Comparison of ENCODE assay signal across 8 cellular contexts in the genomic region with DNA sequence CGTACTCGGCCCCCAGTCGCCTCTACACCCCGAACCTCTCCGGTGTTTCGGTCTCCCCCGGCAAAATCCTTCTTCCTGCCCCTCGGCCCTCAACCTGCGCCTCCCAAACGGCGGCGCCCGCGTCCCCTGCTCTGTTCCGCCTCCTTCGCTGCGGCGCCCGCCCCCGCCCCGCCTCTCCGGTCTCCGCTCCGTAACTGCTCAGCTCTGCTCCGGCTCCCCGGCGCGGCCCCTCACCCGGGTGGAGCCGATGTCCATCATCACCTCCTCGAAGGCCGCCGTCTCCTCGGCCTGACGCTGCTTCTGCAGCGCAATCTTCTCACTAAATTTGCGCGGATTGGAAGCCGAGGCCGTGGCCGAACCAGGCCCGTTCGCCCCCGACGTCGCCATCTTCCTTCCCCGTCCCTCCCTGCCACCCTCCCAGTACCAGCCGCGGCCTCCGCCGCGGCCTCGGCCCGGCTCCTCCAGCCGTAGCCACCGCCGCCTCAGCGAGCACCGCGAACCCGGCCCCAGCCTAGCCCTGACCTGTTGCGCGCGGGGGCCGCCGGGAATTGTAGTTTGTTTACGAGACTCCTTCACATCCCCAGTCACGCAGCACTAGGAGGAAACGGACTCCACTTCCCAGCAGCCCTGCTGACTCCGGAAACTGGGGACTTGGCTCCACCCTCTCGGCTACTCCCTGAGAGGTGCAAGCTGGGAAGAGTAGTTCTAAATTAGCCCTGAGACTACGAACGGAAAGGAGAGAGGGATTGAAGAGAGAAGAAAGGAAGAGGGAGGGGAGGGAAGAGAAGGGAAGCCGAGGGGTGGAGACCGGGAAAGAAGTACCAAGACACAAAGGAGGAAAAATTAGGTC. TPM values are rescaled to one million over a fixed set of nuclear protein-coding genes. Genes with fewer than 3 reads are reported as not detected.
A peak's percentile ranks its signal among the peaks of the same experiment; 100 is the strongest.
DNase-seq lines count a peak whose midpoint lies in the region; ATAC-seq, FAIRE-seq and TF ChIP-seq lines count a peak whose summit lies in the region.

A gene with protein sequence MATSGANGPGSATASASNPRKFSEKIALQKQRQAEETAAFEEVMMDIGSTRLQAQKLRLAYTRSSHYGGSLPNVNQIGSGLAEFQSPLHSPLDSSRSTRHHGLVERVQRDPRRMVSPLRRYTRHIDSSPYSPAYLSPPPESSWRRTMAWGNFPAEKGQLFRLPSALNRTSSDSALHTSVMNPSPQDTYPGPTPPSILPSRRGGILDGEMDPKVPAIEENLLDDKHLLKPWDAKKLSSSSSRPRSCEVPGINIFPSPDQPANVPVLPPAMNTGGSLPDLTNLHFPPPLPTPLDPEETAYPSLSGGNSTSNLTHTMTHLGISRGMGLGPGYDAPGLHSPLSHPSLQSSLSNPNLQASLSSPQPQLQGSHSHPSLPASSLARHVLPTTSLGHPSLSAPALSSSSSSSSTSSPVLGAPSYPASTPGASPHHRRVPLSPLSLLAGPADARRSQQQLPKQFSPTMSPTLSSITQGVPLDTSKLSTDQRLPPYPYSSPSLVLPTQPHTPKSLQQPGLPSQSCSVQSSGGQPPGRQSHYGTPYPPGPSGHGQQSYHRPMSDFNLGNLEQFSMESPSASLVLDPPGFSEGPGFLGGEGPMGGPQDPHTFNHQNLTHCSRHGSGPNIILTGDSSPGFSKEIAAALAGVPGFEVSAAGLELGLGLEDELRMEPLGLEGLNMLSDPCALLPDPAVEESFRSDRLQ (minus strand): TSS at position 502 of the 850 bp plus-strand sequence. CDS start 115 bp downstream, at position 387.

- H3K9me3 ChIP-seq in Karpas-422 (ENCODE audit: low read length) = no peaks in the 10 kb centered on the region
- H3K9me3 ChIP-seq in esophagus muscularis mucosa = no peaks in the 10 kb centered on the region
- no peaks in the 10 kb centered on the region for H3K9me3 ChIP-seq in muscle layer of duodenum (ENCODE audit: control insufficient read depth in 1 of 2, low read length in 2 of 2)

- TF ChIP-seq POLR2A in esophagus muscularis mucosa (IDR thresholded peaks at IDR 0.05; ENCODE audit: low read depth) = peak; percentile 53

- H3K4me1 Mint-ChIP-seq in activated T-cell treated with anti-CD3 and anti-CD28 coated beads, Interleukin-2, amount 50 U/mL, for 72 hours (ENCODE audit: low read depth) = peaks cover 62% of the 10 kb centered on the region

- H2AFZ ChIP-seq in Karpas-422 (ENCODE audit: low read length) = peak within 1 kb of the TSS; percentile 45; the same call in 1 of the 2 replicates

- peaks cover 21% of the 10 kb centered on the region; the same call in 1 of the 2 replicates for H3K36me3 ChIP-seq in Karpas-422 (ENCODE audit: insufficient read depth, low read length)
- H3K36me3 ChIP-seq in esophagus muscularis mucosa = peaks cover 5 to 37% (median 35%) of the 10 kb centered on the region in 4 donors
- H3K36me3 ChIP-seq in muscle layer of duodenum (ENCODE audit: control insufficient read depth in 1 of 2, insufficient read depth in 2 of 2, low read length in 2 of 2) = peaks cover 14% of the 10 kb centered on the region in 2 donors

- H3K79me2 ChIP-seq in Karpas-422 (ENCODE audit: low read length) = peaks cover 71% of the 10 kb centered on the region

- no peak for TF ChIP-seq CTCF in esophagus muscularis mucosa (IDR thresholded peaks at IDR 0.05)

- ATAC-seq in GM21825 (IDR thresholded peaks at IDR 0.05; ENCODE audit: unreplicated experiment) = peak; percentile 71
- ATAC-seq in activated T-cell treated with anti-CD3 and anti-CD28 coated beads, Interleukin-2, amount 50 U/mL, for 72 hours (replicated peaks in 1 of 2) = peak; percentile 88 to 92

- peak within 1 kb of the TSS; percentile 97 to 98 for H3K4me3 Mint-ChIP-seq in activated T-cell treated with anti-CD3 and anti-CD28 coated beads, Interleukin-2, amount 50 U/mL, for 72 hours

- peak; percentile 87 for FAIRE-seq in RCC 7860 (lab: Jason Lieb, UNC)

- H3K4me1 ChIP-seq in Karpas-422 (ENCODE audit: low read length) = peaks cover 55% of the 10 kb centered on the region
- H3K4me1 ChIP-seq in esophagus muscularis mucosa = peaks cover 56 to 84% (median 71%) of the 10 kb centered on the region in 4 donors
- peaks cover 32 to 52% of the 10 kb centered on the region in 2 donors for H3K4me1 ChIP-seq in muscle layer of duodenum (ENCODE audit: control insufficient read depth in 1 of 2, insufficient read depth in 2 of 2, low read length in 2 of 2)

- H3K36me3 Mint-ChIP-seq in activated T-cell treated with anti-CD3 and anti-CD28 coated beads, Interleukin-2, amount 50 U/mL, for 72 hours (ENCODE audit: insufficient read depth in 2 of 2) = peaks cover 9 to 10% of the 10 kb centered on the region in 2 donors

- H3K4me3 ChIP-seq in Karpas-422 (ENCODE audit: low read length) (peak within 1 kb of the TSS; percentile 81), esophagus muscularis mucosa (peak within 1 kb of the TSS; percentile 80 to 95 (median 91)), muscle layer of duodenum (ENCODE audit: low read depth in 1 of 2, low read length in 2 of 2) (peak within 1 kb of the TSS; percentile 80 to 91)

- TF ChIP-seq EP300 in esophagus muscularis mucosa (IDR thresholded peaks at IDR 0.05) = no peak

- DNase-seq in DMS79 treated with DMSO at 0.1 percent for 48 hours (lab: John Stamatoyannopoulos, UW) (peak; percentile 98), Karpas-422 (peak; percentile 99), RCC 7860 (ENCODE audit: low spot score) (peak; percentile 97), esophagus muscularis mucosa (ENCODE audit: extremely low spot score) (peak; percentile 100)
- peak; percentile 97 to 99 for DNase-seq in activated T-cell treated with anti-CD3 and anti-CD28 coated beads, Interleukin-2, amount 50 U/mL, for 72 hours
- peak; percentile 94 to 97 for DNase-seq in stimulated activated CD8-positive, alpha-beta memory T cell treated with anti-CD3 and anti-CD28 coated beads, Interleukin-7, amount 100 ng/mL, for 4 hours (ENCODE audit: low read depth in 2 of 2)

- no peaks in the 10 kb centered on the region for H3K9me2 ChIP-seq in Karpas-422 (replicated peaks; ENCODE audit: insufficient read depth, low read length)

- intact Hi-C loops in esophagus muscularis mucosa (cut with DNase I) = no loop called here

- H3K9ac ChIP-seq in Karpas-422 (ENCODE audit: low read length) = peak within 1 kb of the TSS; percentile 91

- WGBS in esophagus muscularis mucosa = under 1% methylated on average over 49 of the region's 75 CpGs

- H3K27me3 Mint-ChIP-seq in activated T-cell treated with anti-CD3 and anti-CD28 coated beads, Interleukin-2, amount 50 U/mL, for 72 hours (ENCODE audit: low read depth) = no peaks in the 10 kb centered on the region

- H4K20me1 ChIP-seq in Karpas-422 (ENCODE audit: insufficient read depth, low read depth, low read length) = peaks cover 20% of the 10 kb centered on the region; the same call in 1 of the 2 replicates

- H3K27ac Mint-ChIP-seq in activated T-cell treated with anti-CD3 and anti-CD28 coated beads, Interleukin-2, amount 50 U/mL, for 72 hours = peak within 1 kb of the TSS; percentile 93

- peak within 1 kb of the TSS; percentile 86 for H3K4me2 ChIP-seq in Karpas-422 (ENCODE audit: low read depth, low read length, poor library complexity, severe bottlenecking)

- H3K9me3 Mint-ChIP-seq in activated T-cell treated with anti-CD3 and anti-CD28 coated beads, Interleukin-2, amount 50 U/mL, for 72 hours = no peaks in the 10 kb centered on the region

- no peaks in the 10 kb centered on the region for H3K27me3 ChIP-seq in Karpas-422 (ENCODE audit: low read length)
- no peaks in the 10 kb centered on the region for H3K27me3 ChIP-seq in esophagus muscularis mucosa
- no peaks in the 10 kb centered on the region for H3K27me3 ChIP-seq in muscle layer of duodenum (ENCODE audit: low read depth, low read length)

- H3K27ac ChIP-seq in Karpas-422 (ENCODE audit: low read length) (peak within 1 kb of the TSS; percentile 65), esophagus muscularis mucosa (replicated peaks in 1 of 4) (peak within 1 kb of the TSS; percentile 91 to 96 (median 95)), muscle layer of duodenum (ENCODE audit: low read length) (peak within 1 kb of the TSS; percentile 73)

RNA-seq across cellular contexts. Expression of the gene that starts here (rescaled TPM):
- 27.9 and 28.3 TPM in 2 replicates for total RNA-seq in Karpas-422 (2014; rRNA removed; shearing (Covaris generic); ENCODE audit: low replicate concordance)
- 100 to 1,000 TPM; 107 to 121 TPM for total RNA-seq in activated T-cell treated with anti-CD3 and anti-CD28 coated beads, Interleukin-2, amount 50 U/mL, for 72 hours
- total RNA-seq in esophagus muscularis mucosa = 10 to 100 TPM; 12.5 to 20.4 (median 17.6) TPM

Comparison
In these comparisons a context has a peak if more than half of its experiments do, and no peak if none do; other contexts are left out.
1. Peak in every context shown above with its lines: DNase-seq, ATAC-seq, H3K4me3 ChIP-seq and H3K27ac ChIP-seq.